ENCODE assay signal across 2 cellular contexts in the genomic region with DNA sequence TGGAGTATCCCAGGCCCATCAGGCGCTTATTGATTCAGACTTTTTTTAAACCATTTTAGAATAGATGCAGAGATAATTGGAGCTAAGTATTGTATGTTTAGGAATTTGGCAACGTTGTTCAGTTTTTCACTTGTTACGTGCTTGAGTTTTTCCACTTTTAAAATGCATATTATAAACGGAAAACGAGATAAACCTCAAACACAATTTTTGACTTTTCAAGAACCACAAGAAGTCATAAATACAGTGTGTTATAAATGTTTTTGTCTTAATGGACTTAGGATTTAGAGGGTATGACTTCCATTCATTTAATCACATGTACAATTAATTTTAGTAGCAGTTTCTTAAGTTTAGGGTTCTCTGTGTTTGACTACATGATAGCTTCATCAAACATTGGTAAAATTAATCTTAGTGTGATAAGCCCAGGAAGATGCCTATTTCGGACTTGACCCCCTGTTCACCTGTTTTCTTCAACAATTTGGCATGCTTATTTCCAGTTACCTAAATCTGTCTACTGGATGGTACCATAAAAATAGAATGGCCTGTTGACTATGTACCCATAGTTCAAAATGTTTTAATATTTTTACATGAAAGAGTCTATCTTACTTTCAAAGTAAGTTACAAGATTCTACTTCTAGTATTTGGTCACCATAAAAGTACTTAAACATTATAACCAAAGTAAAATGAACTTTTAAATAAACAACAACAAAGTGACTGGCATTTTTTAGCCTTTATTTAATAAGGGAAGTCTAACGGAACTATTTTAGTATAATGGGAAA.
TF ChIP-seq lines count a peak whose summit lies in the region.

No MANE protein-coding gene starts in this region.

TF ChIP-seq in H1, 55 proteins besides CTCF, POLR2A, EP300 and RAD21:
- TF ChIP-seq EGR1 (IDR thresholded peaks at IDR 0.05; ENCODE audit: borderline replicate concordance, low read depth, low read length): no peak
- TF ChIP-seq SAP30 (IDR thresholded peaks at IDR 0.05; ENCODE audit: insufficient read depth, insufficient replicate concordance, low read length): no peak
- TF ChIP-seq ATF2 (IDR thresholded peaks at IDR 0.05; ENCODE audit: low read length): no peak
- no peak for TF ChIP-seq ASH2L (IDR thresholded peaks at IDR 0.05; ENCODE audit: low read length)
- TF ChIP-seq HDAC6 (IDR thresholded peaks at IDR 0.05; ENCODE audit: low read depth, low read length): no peak
- TF ChIP-seq TBP (IDR thresholded peaks at IDR 0.05; ENCODE audit: low read depth, low read length): no peak
- TF ChIP-seq KDM1A (IDR thresholded peaks at IDR 0.05; ENCODE audit: borderline replicate concordance, low read length): no peak
- no peak for TF ChIP-seq GABPA (IDR thresholded peaks at IDR 0.05; ENCODE audit: borderline replicate concordance, insufficient read depth, low read length)
- TF ChIP-seq SP4 (IDR thresholded peaks at IDR 0.05; ENCODE audit: low read length): no peak
- TF ChIP-seq RNF2 (IDR thresholded peaks at IDR 0.05; ENCODE audit: borderline replicate concordance, low read depth, low read length, missing control alignments, poor library complexity, severe bottlenecking): no peak
- no peak for TF ChIP-seq TAF7 (optimal IDR thresholded peaks at IDR 0.05; ENCODE audit: borderline replicate concordance, low read depth, low read length)
TF ChIP-seq in H1: peak in this region for 0.

TF ChIP-seq in neural cell, 6 proteins besides CTCF, POLR2A, EP300 and RAD21:
- TF ChIP-seq, protein P1, sequence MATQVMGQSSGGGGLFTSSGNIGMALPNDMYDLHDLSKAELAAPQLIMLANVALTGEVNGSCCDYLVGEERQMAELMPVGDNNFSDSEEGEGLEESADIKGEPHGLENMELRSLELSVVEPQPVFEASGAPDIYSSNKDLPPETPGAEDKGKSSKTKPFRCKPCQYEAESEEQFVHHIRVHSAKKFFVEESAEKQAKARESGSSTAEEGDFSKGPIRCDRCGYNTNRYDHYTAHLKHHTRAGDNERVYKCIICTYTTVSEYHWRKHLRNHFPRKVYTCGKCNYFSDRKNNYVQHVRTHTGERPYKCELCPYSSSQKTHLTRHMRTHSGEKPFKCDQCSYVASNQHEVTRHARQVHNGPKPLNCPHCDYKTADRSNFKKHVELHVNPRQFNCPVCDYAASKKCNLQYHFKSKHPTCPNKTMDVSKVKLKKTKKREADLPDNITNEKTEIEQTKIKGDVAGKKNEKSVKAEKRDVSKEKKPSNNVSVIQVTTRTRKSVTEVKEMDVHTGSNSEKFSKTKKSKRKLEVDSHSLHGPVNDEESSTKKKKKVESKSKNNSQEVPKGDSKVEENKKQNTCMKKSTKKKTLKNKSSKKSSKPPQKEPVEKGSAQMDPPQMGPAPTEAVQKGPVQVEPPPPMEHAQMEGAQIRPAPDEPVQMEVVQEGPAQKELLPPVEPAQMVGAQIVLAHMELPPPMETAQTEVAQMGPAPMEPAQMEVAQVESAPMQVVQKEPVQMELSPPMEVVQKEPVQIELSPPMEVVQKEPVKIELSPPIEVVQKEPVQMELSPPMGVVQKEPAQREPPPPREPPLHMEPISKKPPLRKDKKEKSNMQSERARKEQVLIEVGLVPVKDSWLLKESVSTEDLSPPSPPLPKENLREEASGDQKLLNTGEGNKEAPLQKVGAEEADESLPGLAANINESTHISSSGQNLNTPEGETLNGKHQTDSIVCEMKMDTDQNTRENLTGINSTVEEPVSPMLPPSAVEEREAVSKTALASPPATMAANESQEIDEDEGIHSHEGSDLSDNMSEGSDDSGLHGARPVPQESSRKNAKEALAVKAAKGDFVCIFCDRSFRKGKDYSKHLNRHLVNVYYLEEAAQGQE (IDR thresholded peaks at IDR 0.05; ENCODE audit: borderline replicate concordance): no peak
- no peak for TF ChIP-seq MXI1 (conservative IDR thresholded peaks at IDR 0.05; ENCODE audit: poor library complexity, severe bottlenecking)
- TF ChIP-seq EZH2 (IDR thresholded peaks at IDR 0.05; ENCODE audit: borderline replicate concordance, insufficient read depth, low read length, poor library complexity, severe bottlenecking): no peak
- TF ChIP-seq TAF1 (IDR thresholded peaks at IDR 0.05; ENCODE audit: low read depth): no peak
